ENCODE assay signal across 8 cellular contexts in genomic region chr2:191555092-191555742, GRCh38.
DNase-seq lines count a peak whose midpoint lies in the region; ATAC-seq and TF ChIP-seq lines count a peak whose summit lies in the region.

No MANE protein-coding gene starts in this region.

- DNase-seq in ELF-1 (ENCODE audit: low read depth, low spot score) (peak; percentile 80), KG1 (lab: John Stamatoyannopoulos, UW) (peak; percentile 81), Panc1 (ENCODE audit: low read depth, low spot score) (peak; percentile 73), fibroblast of peridontal ligament (ENCODE audit: extremely low read depth) (peak; percentile 88), neural crest cell (ENCODE audit: low read depth, low spot score) (peak; percentile 87)
- peak; percentile 79 for DNase-seq in activated T-cell treated with anti-CD3 and anti-CD28 coated beads, Interleukin-2, amount 50 U/mL, for 4 hours
- peak; percentile 74 to 79 for DNase-seq in stimulated activated naive CD8-positive, alpha-beta T cell treated with anti-CD3 and anti-CD28 coated beads, Interleukin-15, amount 100 ng/mL, for 72 hours

- peak; percentile 84 for TF ChIP-seq CTCF in Panc1 (IDR thresholded peaks at IDR 0.05)
- peak; percentile 86 for TF ChIP-seq CTCF in neural crest cell (conservative IDR thresholded peaks at IDR 0.05)

- in situ Hi-C loops in Panc1 (cut with HindIII; ENCODE audit: low pct_unique_long_range_greater_than_20kb, low sequenced_read_pairs), result loop anchor here (25.0 kb wide), 1 partner anchor 132 kb away; the partner anchor contains the start of gene NABP1

- H3K4me3 ChIP-seq in Panc1 (ENCODE audit: low read depth in 2 of 2, low read length in 2 of 2), result peak overlapping the region; percentile 10 to 41; a peak in 3 of 4 replicates

- POLR2A ChIA-PET in Panc1 (lab: Charles Lee), result no interaction called here

- H3K27me3 Mint-ChIP-seq in activated T-cell treated with anti-CD3 and anti-CD28 coated beads, Interleukin-2, amount 50 U/mL, for 4 hours (ENCODE audit: low read depth), result peaks cover 12% of the 10 kb centered on the region
- peaks cover 3% of the 10 kb centered on the region for H3K27me3 Mint-ChIP-seq in neural crest cell (ENCODE audit: low read depth)
- H3K27me3 Mint-ChIP-seq in stimulated activated naive CD8-positive, alpha-beta T cell treated with anti-CD3 and anti-CD28 coated beads, Interleukin-15, amount 100 ng/mL, for 72 hours, result peaks cover 15% of the 10 kb centered on the region

- H3K36me3 Mint-ChIP-seq in activated T-cell treated with anti-CD3 and anti-CD28 coated beads, Interleukin-2, amount 50 U/mL, for 4 hours (ENCODE audit: insufficient read depth), result no peaks in the 10 kb centered on the region
- H3K36me3 Mint-ChIP-seq in neural crest cell (ENCODE audit: low read depth), result no peaks in the 10 kb centered on the region

- no peak overlapping the region for H3K27ac ChIP-seq in Panc1 (ENCODE audit: low read length)

- H3K27me3 ChIP-seq in Panc1 (ENCODE audit: control insufficient read depth, insufficient read depth, low read length), result peaks cover 4% of the 10 kb centered on the region

- peaks cover 6% of the 10 kb centered on the region; the same call in 1 of the 2 replicates for H3K4me1 ChIP-seq in Panc1 (ENCODE audit: control insufficient read depth, insufficient read depth, low read length)

- peaks cover 2% of the 10 kb centered on the region for H3K4me1 Mint-ChIP-seq in activated T-cell treated with anti-CD3 and anti-CD28 coated beads, Interleukin-2, amount 50 U/mL, for 4 hours (ENCODE audit: low read depth)
- H3K4me1 Mint-ChIP-seq in neural crest cell, result peaks cover 3% of the 10 kb centered on the region
- no peaks in the 10 kb centered on the region for H3K4me1 Mint-ChIP-seq in stimulated activated naive CD8-positive, alpha-beta T cell treated with anti-CD3 and anti-CD28 coated beads, Interleukin-15, amount 100 ng/mL, for 72 hours

- CTCF ChIA-PET in Panc1 (lab: Charles Lee), result interaction anchor here (0.5 to 0.8 kb wide), 6 partner anchors 15 to 304 kb away, joined by 3 to 6 read pairs (median 4); no protein-coding TSS in a partner anchor

- H3K9me3 Mint-ChIP-seq in activated T-cell treated with anti-CD3 and anti-CD28 coated beads, Interleukin-2, amount 50 U/mL, for 4 hours, result no peaks in the 10 kb centered on the region
- H3K9me3 Mint-ChIP-seq in neural crest cell, result no peaks in the 10 kb centered on the region
- H3K9me3 Mint-ChIP-seq in stimulated activated naive CD8-positive, alpha-beta T cell treated with anti-CD3 and anti-CD28 coated beads, Interleukin-15, amount 100 ng/mL, for 72 hours, result no peaks in the 10 kb centered on the region

- H3K36me3 ChIP-seq in Panc1 (ENCODE audit: control insufficient read depth, insufficient read depth, low read length), result no peaks in the 10 kb centered on the region

- H3K4me3 Mint-ChIP-seq in activated T-cell treated with anti-CD3 and anti-CD28 coated beads, Interleukin-2, amount 50 U/mL, for 4 hours, result no peak overlapping the region
- no peak overlapping the region for H3K4me3 Mint-ChIP-seq in neural crest cell
- H3K4me3 Mint-ChIP-seq in stimulated activated naive CD8-positive, alpha-beta T cell treated with anti-CD3 and anti-CD28 coated beads, Interleukin-15, amount 100 ng/mL, for 72 hours, result no peak overlapping the region

- H3K9me3 ChIP-seq in Panc1 (ENCODE audit: control insufficient read depth, insufficient read depth, low read depth, low read length), result no peaks in the 10 kb centered on the region

- no TSS peak for BruUV-seq in Panc1 (replicated peaks; lab: Mats Ljungman, UMichigan)

- intact Hi-C loops in Panc1 (cut with micrococcal nuclease; ENCODE audit: unreplicated experiment), result loop anchor here (5.0 kb wide), 1 partner anchor 607 kb away; no protein-coding TSS in a partner anchor

- peak; percentile 95 for ATAC-seq in GM21825 (IDR thresholded peaks at IDR 0.05; ENCODE audit: unreplicated experiment)
- ATAC-seq in Panc1, result peak; percentile 93
- ATAC-seq in activated T-cell treated with anti-CD3 and anti-CD28 coated beads, Interleukin-2, amount 50 U/mL, for 4 hours, result peak; percentile 80 to 89
- peak; percentile 91 for ATAC-seq in stimulated activated naive CD8-positive, alpha-beta T cell treated with anti-CD3 and anti-CD28 coated beads, Interleukin-15, amount 100 ng/mL, for 72 hours

- H3K27ac Mint-ChIP-seq in neural crest cell (ENCODE audit: unreplicated experiment), result no peak overlapping the region
- H3K27ac Mint-ChIP-seq in stimulated activated naive CD8-positive, alpha-beta T cell treated with anti-CD3 and anti-CD28 coated beads, Interleukin-15, amount 100 ng/mL, for 72 hours, result no peak overlapping the region
